Comparison of ENCODE assay signal across 1 cellular context in genomic region chr2:44955593-44956449, GRCh38.
TF ChIP-seq lines count a peak whose summit lies in the region.

No MANE protein-coding gene starts in this region.

TF ChIP-seq in H1, 55 proteins besides CTCF, POLR2A, EP300 and RAD21 (continued from another document):
- TF ChIP-seq ATF2 (IDR thresholded peaks at IDR 0.05; ENCODE audit: low read length): 0 out of 2 replicates have a peak, but pooled peaks have one; percentile 42
- TF ChIP-seq JUN (IDR thresholded peaks at IDR 0.05; ENCODE audit: low read depth, low read length): no peak
- TF ChIP-seq KDM5A (IDR thresholded peaks at IDR 0.05; ENCODE audit: low read length): no peak
- no peak for TF ChIP-seq CHD2 (IDR thresholded peaks at IDR 0.05; ENCODE audit: low read length)
- no peak for TF ChIP-seq RBBP5 (IDR thresholded peaks at IDR 0.05; ENCODE audit: borderline replicate concordance, low read depth, low read length)
- TF ChIP-seq CTBP2 (IDR thresholded peaks at IDR 0.05; ENCODE audit: borderline replicate concordance, insufficient read depth, insufficient read length, low read length): peak; percentile 44
- peak; percentile 55 for TF ChIP-seq BACH1 (IDR thresholded peaks at IDR 0.05; ENCODE audit: low read length)
TF ChIP-seq in H1: peak in this region for 12.
